ENCODE assay signal across 9 cellular contexts in the genomic region with DNA sequence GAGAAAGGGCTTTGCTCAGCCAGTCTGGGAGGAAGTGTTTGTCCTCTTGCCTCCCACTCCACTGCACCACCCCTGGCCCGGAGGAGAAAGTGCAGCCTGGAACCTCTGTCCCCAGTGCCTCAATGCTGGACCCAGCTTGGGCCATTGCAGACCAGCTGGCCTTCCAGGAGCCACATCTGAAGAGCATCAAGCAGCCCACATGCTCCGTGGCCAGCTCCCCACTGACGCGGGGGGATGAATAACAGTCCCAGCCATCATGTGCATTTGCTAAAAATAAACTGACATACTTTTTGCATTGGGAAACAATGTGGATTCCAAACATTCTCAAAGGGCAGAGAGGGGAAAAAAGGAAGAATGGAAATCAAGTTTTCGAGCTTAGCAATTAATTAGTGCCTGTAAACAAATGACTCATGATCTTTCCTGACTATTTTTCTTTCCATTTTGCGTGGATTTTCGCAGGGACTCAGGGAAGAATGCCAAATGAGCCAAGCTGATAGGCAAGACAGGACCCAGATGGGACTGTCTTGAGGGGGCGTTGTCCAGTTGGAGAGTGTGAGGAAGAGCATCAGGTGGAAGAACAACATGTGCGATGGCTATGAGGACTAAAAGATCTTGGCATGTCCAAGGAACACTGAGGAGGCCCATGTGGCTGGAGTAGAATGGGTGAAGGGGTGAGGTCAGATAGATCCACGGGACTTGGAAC. TPM values are rescaled to one million over a fixed set of nuclear protein-coding genes. Genes with fewer than 3 reads are reported as not detected.
DNase-seq lines count a peak whose midpoint lies in the region; TF ChIP-seq lines count a peak whose summit lies in the region.
"Had no signal": no experiment of that assay in that cellular context is flagged by ENCODE, and none has a peak within 500 bp of the region (broad histone marks: within the 10 kb centered on the region; RNA-seq: fewer than 3 reads in every experiment).

No MANE protein-coding gene starts in this region.

- no peaks in the 10 kb centered on the region for H3K36me3 ChIP-seq in PC-9 (ENCODE audit: low read depth)

- H3K36me3 Mint-ChIP-seq in osteocyte (ENCODE audit: unreplicated experiment), result no peaks in the 10 kb centered on the region

- H3K27me3 ChIP-seq in PC-9 (ENCODE audit: insufficient read depth, low read depth), result no peaks in the 10 kb centered on the region

- peaks cover 90% of the 10 kb centered on the region for H3K4me1 ChIP-seq in PC-9 (replicated peaks; ENCODE audit: insufficient read depth)

- H3K9me2 ChIP-seq in PC-9 (ENCODE audit: insufficient read depth), result no peaks in the 10 kb centered on the region

- no TSS peak for BruUV-seq in PC-9 (replicated peaks; lab: Mats Ljungman, UMichigan)

- H3K4me2 ChIP-seq in PC-9, result peak overlapping the region; percentile 23

- H3K4me1 Mint-ChIP-seq in osteocyte (ENCODE audit: unreplicated experiment), result peaks cover 18% of the 10 kb centered on the region

- peaks cover 69% of the 10 kb centered on the region for H3F3A ChIP-seq in PC-9 (ENCODE audit: insufficient read depth, low read depth)

- no peaks in the 10 kb centered on the region for H4K20me1 ChIP-seq in PC-9 (ENCODE audit: insufficient read depth)

- peak overlapping the region; percentile 73 for H3K27ac ChIP-seq in PC-9

- TF ChIP-seq CTCF in AG10803 (conservative IDR thresholded peaks at IDR 0.05; ENCODE audit: low read length) (peak; percentile 51), PC-9 (conservative IDR thresholded peaks at IDR 0.05) (peak; percentile 52), fibroblast of the aortic adventitia (IDR thresholded peaks at IDR 0.05; ENCODE audit: insufficient read depth, low read length) (peak; percentile 56), osteocyte (IDR thresholded peaks at IDR 0.05) (no peak)

- peak overlapping the region; percentile 86 for H3K27ac Mint-ChIP-seq in osteocyte (ENCODE audit: unreplicated experiment)
- H3K27ac Mint-ChIP-seq: IgD-negative memory B cell had no signal

- H3K4me3 ChIP-seq in AG10803 (ENCODE audit: low read length) (no peak overlapping the region), PC-9 (no peak overlapping the region), fibroblast of the aortic adventitia (ENCODE audit: low read depth, low read length) (no peak overlapping the region)

- H3K4me3 Mint-ChIP-seq in osteocyte (ENCODE audit: unreplicated experiment), result no peak overlapping the region
- H3K4me3 Mint-ChIP-seq: IgD-negative memory B cell had no signal

- no peaks in the 10 kb centered on the region for H3K27me3 Mint-ChIP-seq in osteocyte (ENCODE audit: unreplicated experiment)

- no peaks in the 10 kb centered on the region for H3K9me3 Mint-ChIP-seq in osteocyte (ENCODE audit: unreplicated experiment)

- CTCF ChIA-PET in PC-9 (lab: Charles Lee), result interaction anchor here (0.6 kb wide), 1 partner anchor 548 kb away, joined by 4 read pairs; no protein-coding TSS in a partner anchor

- POLR2A ChIA-PET in PC-9 (lab: Charles Lee; ENCODE audit: unreplicated experiment), result interaction anchor here (0.5 to 0.7 kb wide), 2 partner anchors 25 to 61 kb away, joined by 3 to 7 read pairs; no protein-coding TSS in a partner anchor

- H2AFZ ChIP-seq in PC-9, result no peak overlapping the region

- H3K79me2 ChIP-seq in PC-9 (ENCODE audit: low read depth), result no peaks in the 10 kb centered on the region; the same call in 1 of the 2 replicates

- peak; percentile 98 for DNase-seq in AG10803 (ENCODE audit: low read depth)
- DNase-seq in PC-9, result peak in 1 of 2 experiments; percentile 72
- peak; percentile 98 for DNase-seq in fibroblast of the aortic adventitia (ENCODE audit: low read depth)
- no peak for DNase-seq in osteocyte (ENCODE audit: extremely low spot score, unreplicated experiment)
- no peak for DNase-seq in NCI-H187 treated with DMSO at 0.1 percent for 48 hours (lab: John Stamatoyannopoulos, UW)
- DNase-seq in cerebellar nuclear complex (lab: John Stamatoyannopoulos, UW), result no peak
- DNase-seq in SHP77 (lab: John Stamatoyannopoulos, UW), result no peak
- no peak for DNase-seq in activated effector memory CD4-positive, alpha-beta T cell treated with anti-CD3 and anti-CD28 coated beads, Interleukin-2, amount 50 U/mL, for 16 hours

- intact Hi-C loops in PC-9 (cut with micrococcal nuclease; ENCODE audit: unreplicated experiment), result no loop called here

- no peaks in the 10 kb centered on the region for H3K9me3 ChIP-seq in PC-9 (ENCODE audit: insufficient read depth, low read depth)

RNA-seq across cellular contexts. Expression of a gene that starts 34.1 kb away (rescaled TPM):
- 112 and 117 TPM in 2 replicates for total RNA-seq in PC-9 (2021)
- 38.1 TPM in 2 replicates for total RNA-seq in fibroblast of the aortic adventitia (ENCODE audit: low replicate concordance)
- total RNA-seq in osteocyte, result 59.1 and 60.7 TPM in 2 replicates

Comparison
In these comparisons a context has a peak if more than half of its experiments do, and no peak if none do; other contexts are left out.
1. DNase-seq: peak in AG10803 (single experiment) and fibroblast of the aortic adventitia (single experiment); none in osteocyte (single experiment), NCI-H187 treated with DMSO at 0.1 percent for 48 hours (single experiment), cerebellar nuclear complex (0 of 2), SHP77 (0 of 2) and activated effector memory CD4-positive, alpha-beta T cell treated with anti-CD3 and anti-CD28 coated beads, Interleukin-2, amount 50 U/mL, for 16 hours (single experiment).